ENCODE assay signal across 16 cellular contexts in the genomic region with DNA sequence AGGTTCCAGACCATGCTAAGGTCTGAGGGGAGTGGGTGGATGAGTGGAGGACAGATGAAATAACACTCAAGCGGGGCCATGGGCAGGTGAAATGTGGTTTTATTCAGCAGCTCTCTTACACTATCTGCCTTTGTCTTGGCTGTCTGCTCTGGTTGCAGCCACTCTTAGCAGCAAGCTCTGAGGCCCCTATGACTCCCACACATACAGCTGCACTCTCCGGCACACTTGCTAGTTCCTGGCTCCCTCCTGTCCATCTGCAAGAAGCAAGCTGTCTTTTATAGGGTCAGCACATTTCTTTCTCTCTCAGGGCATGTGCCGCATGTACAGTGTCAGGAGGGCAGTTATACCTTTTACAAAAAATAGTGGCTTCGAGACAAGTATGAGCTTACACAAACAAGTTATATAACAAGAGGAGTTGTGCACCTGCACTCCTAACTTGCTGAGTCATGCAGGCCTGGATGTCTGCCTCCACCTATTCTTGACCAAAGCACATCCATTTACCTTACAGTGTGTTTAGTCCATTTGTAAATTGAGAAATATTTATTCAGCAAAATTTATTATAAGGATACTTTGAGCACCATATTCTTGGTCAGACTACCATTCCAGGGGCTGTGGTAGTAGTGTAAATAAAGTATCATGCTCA.
"Had no signal": no experiment of that assay in that cellular context is flagged by ENCODE, and none has a peak within 500 bp of the region (broad histone marks: within the 10 kb centered on the region; RNA-seq: fewer than 3 reads in every experiment).

No MANE protein-coding gene starts in this region.

- H3K9me3 Mint-ChIP-seq: immature natural killer cell; stimulated activated effector memory CD8-positive, alpha-beta T cell treated with anti-CD3 and anti-CD28 coated beads, Interleukin-12 subunit alpha, Interleukin-12 subunit beta, amount 100 ng/mL, for 72 hours had no signal

- H3K36me3 Mint-ChIP-seq: immature natural killer cell; stimulated activated effector memory CD8-positive, alpha-beta T cell treated with anti-CD3 and anti-CD28 coated beads, Interleukin-12 subunit alpha, Interleukin-12 subunit beta, amount 100 ng/mL, for 72 hours had no signal

- H3K4me1 ChIP-seq: tibial artery, uterus had no signal

- H3K27ac ChIP-seq: neutrophil, tibial artery, uterus, VCaP had no signal

- H3K4me3 ChIP-seq: lung, tibial artery, uterus had no signal

- H3K4me1 Mint-ChIP-seq: activated CD4-positive, alpha-beta memory T cell treated with anti-CD3 and anti-CD28 coated beads, Interleukin-2, amount 10 ng/mL, durations not matched to agents 7 days and 5 days; immature natural killer cell; naive thymus-derived CD4-positive, alpha-beta T cell had no signal

- DNase-seq: activated CD4-positive, alpha-beta memory T cell treated with anti-CD3 and anti-CD28 coated beads, Interleukin-2, amount 10 ng/mL, durations not matched to agents 7 days and 5 days; activated gamma-delta T cell treated with Interleukin-2 at 50 U/mL for 16 hours; activated T-cell treated with anti-CD3 and anti-CD28 coated beads, Interleukin-2, amount 50 U/mL, for 48 hours; aorta; foreskin fibroblast; glutamatergic neuron; immature natural killer cell; naive thymus-derived CD4-positive, alpha-beta T cell; retina; tibial artery; uterus had no signal

- H3K27ac Mint-ChIP-seq: activated CD4-positive, alpha-beta memory T cell treated with anti-CD3 and anti-CD28 coated beads, Interleukin-2, amount 10 ng/mL, durations not matched to agents 7 days and 5 days; immature natural killer cell; naive thymus-derived CD4-positive, alpha-beta T cell; stimulated activated effector memory CD8-positive, alpha-beta T cell treated with anti-CD3 and anti-CD28 coated beads, Interleukin-12 subunit alpha, Interleukin-12 subunit beta, amount 100 ng/mL, for 72 hours had no signal

- H3K4me3 Mint-ChIP-seq: activated CD4-positive, alpha-beta memory T cell treated with anti-CD3 and anti-CD28 coated beads, Interleukin-2, amount 10 ng/mL, durations not matched to agents 7 days and 5 days; immature natural killer cell; naive thymus-derived CD4-positive, alpha-beta T cell; stimulated activated effector memory CD8-positive, alpha-beta T cell treated with anti-CD3 and anti-CD28 coated beads, Interleukin-12 subunit alpha, Interleukin-12 subunit beta, amount 100 ng/mL, for 72 hours had no signal

- ATAC-seq: esophagus mucosa; naive thymus-derived CD4-positive, alpha-beta T cell; stimulated activated effector memory CD8-positive, alpha-beta T cell treated with anti-CD3 and anti-CD28 coated beads, Interleukin-12 subunit alpha, Interleukin-12 subunit beta, amount 100 ng/mL, for 72 hours had no signal

- H3K9me3 ChIP-seq: neutrophil had no signal

- H3K27me3 ChIP-seq: neutrophil, tibial artery, uterus had no signal

- H3K27me3 Mint-ChIP-seq: activated CD4-positive, alpha-beta memory T cell treated with anti-CD3 and anti-CD28 coated beads, Interleukin-2, amount 10 ng/mL, durations not matched to agents 7 days and 5 days; naive thymus-derived CD4-positive, alpha-beta T cell had no signal

- H3K36me3 ChIP-seq: neutrophil, tibial artery, uterus had no signal
